Comparison of ENCODE assay signal across 19 cellular contexts in the genomic region with DNA sequence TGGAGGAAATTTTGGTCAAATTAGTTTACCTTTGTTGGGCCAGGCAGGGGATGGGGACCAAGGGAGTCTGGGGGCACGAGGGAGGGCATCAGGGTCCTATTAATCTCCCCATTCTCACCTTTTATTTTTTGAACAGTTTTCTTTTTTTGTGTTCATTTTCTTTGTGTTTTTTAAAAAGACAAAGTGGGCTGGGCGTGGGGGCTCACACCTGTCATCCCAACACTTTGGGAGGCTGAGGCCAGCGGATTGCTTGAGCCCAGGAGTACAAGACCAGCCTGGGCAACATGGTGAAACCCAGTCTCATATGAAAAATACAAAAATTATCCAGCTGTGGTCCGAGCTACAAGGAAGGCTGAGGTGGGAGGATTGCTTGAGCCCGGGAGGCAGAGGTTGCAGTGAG.
DNase-seq lines count a peak whose midpoint lies in the region; ATAC-seq, FAIRE-seq and TF ChIP-seq lines count a peak whose summit lies in the region.
"Had no signal": no experiment of that assay in that cellular context is flagged by ENCODE, and none has a peak within 500 bp of the region (broad histone marks: within the 10 kb centered on the region; RNA-seq: fewer than 3 reads in every experiment).

No MANE protein-coding gene starts in this region.

- ATAC-seq in HG03565 (IDR thresholded peaks at IDR 0.05; ENCODE audit: unreplicated experiment) (no peak), upper lobe of left lung (ENCODE audit: low FRiP score in 2 of 2) (no peak), pancreas (no peak)

- peaks cover 26% of the 10 kb centered on the region for H3K4me1 Mint-ChIP-seq in nephron progenitor cell
- H3K4me1 Mint-ChIP-seq: CD8-positive, alpha-beta memory T cell had no signal

- intact Hi-C loops in pancreas (cut with DNase I), result no loop called here

- H3K27ac ChIP-seq in BLaER1, result 0 out of 2 replicates have a peak overlapping the region, but pooled peaks have one; percentile 71
- H3K27ac ChIP-seq in KMS-11, result peak overlapping the region; percentile 65
- H3K27ac ChIP-seq in SU-DHL-6 (ENCODE audit: low read depth, low read length), result peak overlapping the region; percentile 79
- H3K27ac ChIP-seq in upper lobe of left lung, result no peak overlapping the region
- no peak overlapping the region for H3K27ac ChIP-seq in pancreas

- no peaks in the 10 kb centered on the region for H3K9me2 ChIP-seq in SU-DHL-6 (replicated peaks; ENCODE audit: insufficient read depth, low read length)

- H3K36me3 ChIP-seq in BLaER1 (peaks cover 3% of the 10 kb centered on the region; the same call in 1 of the 2 replicates), KMS-11 (ENCODE audit: insufficient read depth) (no peaks in the 10 kb centered on the region), SU-DHL-6 (ENCODE audit: low read length) (peaks cover 16% of the 10 kb centered on the region), upper lobe of left lung (no peaks in the 10 kb centered on the region), pancreas (peaks cover 0 to 18% (median 0%) of the 10 kb centered on the region in 3 donors)

- DNase-seq in nephron progenitor cell, result no peak
- DNase-seq in upper lobe of left lung, result no peak
- no peak for DNase-seq in DMS153 (lab: John Stamatoyannopoulos, UW)
- DNase-seq in pancreas, result no peak
- DNase-seq: 8988T; C1 segment of cervical spinal cord; CD4-positive, CD25-positive, alpha-beta regulatory T cell; CD8-positive, alpha-beta memory T cell; COR-L47; DMS 273 treated with DMSO at 0.1 percent for 48 hours; GDM1; HCEC 1CT had no signal

- H4K20me1 ChIP-seq in BLaER1 (no peaks in the 10 kb centered on the region), KMS-11 (ENCODE audit: insufficient read depth) (no peaks in the 10 kb centered on the region), SU-DHL-6 (ENCODE audit: low read depth, low read length) (no peaks in the 10 kb centered on the region)

- H3K4me3 ChIP-seq in BLaER1 (no peak overlapping the region), KMS-11 (IDR thresholded peaks at IDR 0.05; ENCODE audit: insufficient read depth, low read depth, low read length) (no peak overlapping the region), SU-DHL-6 (ENCODE audit: insufficient read depth, low read length, poor library complexity, severe bottlenecking) (no peak overlapping the region), upper lobe of left lung (no peak overlapping the region), pancreas (no peak overlapping the region)
- H3K4me3 ChIP-seq: GM23338 had no signal

- WGBS in upper lobe of left lung, 2 donors, result 87 to 91% methylated on average over 5 of the region's 5 CpGs
- WGBS in pancreas, 2 donors, result 93 to 95% methylated on average over 5 of the region's 5 CpGs

- peaks cover 17% of the 10 kb centered on the region for H3F3A ChIP-seq in SU-DHL-6 (ENCODE audit: insufficient read depth)

- H3K27me3 ChIP-seq in BLaER1 (no peaks in the 10 kb centered on the region), KMS-11 (ENCODE audit: insufficient read depth, low read depth) (no peaks in the 10 kb centered on the region), SU-DHL-6 (ENCODE audit: low read length) (no peaks in the 10 kb centered on the region), upper lobe of left lung (no peaks in the 10 kb centered on the region), pancreas (no peaks in the 10 kb centered on the region)

- no peak for FAIRE-seq in pancreas (lab: Jason Lieb, UNC)
- FAIRE-seq: GM12892, H54 had no signal

- H3K9me3 ChIP-seq in BLaER1 (0 out of 2 replicates have a peak, but pooled peaks cover 6% of the 10 kb centered on the region), SU-DHL-6 (ENCODE audit: insufficient read depth, low read length) (peaks cover 14% of the 10 kb centered on the region; the same call in 1 of the 2 replicates), upper lobe of left lung (no peaks in the 10 kb centered on the region), pancreas (no peaks in the 10 kb centered on the region)

- peaks cover 3% of the 10 kb centered on the region for H3K9me3 Mint-ChIP-seq in nephron progenitor cell
- H3K9me3 Mint-ChIP-seq: GM23338 had no signal

- TF ChIP-seq EP300 in upper lobe of left lung (IDR thresholded peaks at IDR 0.05), result no peak

- no peak for TF ChIP-seq POLR2A in upper lobe of left lung (IDR thresholded peaks at IDR 0.05)

- H3K79me2 ChIP-seq in KMS-11 (ENCODE audit: insufficient read depth, low read depth), result no peaks in the 10 kb centered on the region
- H3K79me2 ChIP-seq in SU-DHL-6 (ENCODE audit: insufficient read depth, low read length), result no peaks in the 10 kb centered on the region

- TF ChIP-seq CTCF in KMS-11 (conservative IDR thresholded peaks at IDR 0.05; ENCODE audit: low read depth, low read length) (no peak), SU-DHL-6 (IDR thresholded peaks at IDR 0.05; ENCODE audit: insufficient read depth, low read length, poor library complexity, severe bottlenecking) (no peak), nephron progenitor cell (IDR thresholded peaks at IDR 0.05) (no peak), upper lobe of left lung (IDR thresholded peaks at IDR 0.05) (no peak), pancreas (IDR thresholded peaks at IDR 0.05) (no peak)

- no peak overlapping the region for H3K4me3 Mint-ChIP-seq in nephron progenitor cell
- H3K4me3 Mint-ChIP-seq: CD4-positive, CD25-positive, alpha-beta regulatory T cell; CD8-positive, alpha-beta memory T cell; GM23338 had no signal

- H3K36me3 Mint-ChIP-seq in nephron progenitor cell (ENCODE audit: low read depth), result peaks cover 4% of the 10 kb centered on the region

- no peaks in the 10 kb centered on the region for H3K27me3 Mint-ChIP-seq in nephron progenitor cell (ENCODE audit: low read depth, poor library complexity)

- peak overlapping the region; percentile 59 for H3K27ac Mint-ChIP-seq in nephron progenitor cell
- H3K27ac Mint-ChIP-seq: CD8-positive, alpha-beta memory T cell had no signal

- H3K9ac ChIP-seq in BLaER1 (no peak overlapping the region), KMS-11 (no peak overlapping the region), SU-DHL-6 (ENCODE audit: low read length) (peak overlapping the region; percentile 12; the same call in 1 of the 2 replicates)

- H3K4me1 ChIP-seq in BLaER1 (peaks cover 73% of the 10 kb centered on the region), KMS-11 (ENCODE audit: low read depth, poor library complexity, severe bottlenecking) (peaks cover 54% of the 10 kb centered on the region), upper lobe of left lung (no peaks in the 10 kb centered on the region), pancreas (no peaks in the 10 kb centered on the region)

- no peak overlapping the region for H2AFZ ChIP-seq in KMS-11 (ENCODE audit: low read depth)
- H2AFZ ChIP-seq in SU-DHL-6 (ENCODE audit: low read depth, low read length, severe bottlenecking), result no peak overlapping the region
- H2AFZ ChIP-seq: GM23338 had no signal

- peak overlapping the region; percentile 93 for H3K4me2 ChIP-seq in BLaER1
- peak overlapping the region; percentile 56 for H3K4me2 ChIP-seq in KMS-11
- peak overlapping the region; percentile 48 for H3K4me2 ChIP-seq in SU-DHL-6 (ENCODE audit: low read depth, low read length, poor library complexity, severe bottlenecking)
- H3K4me2 ChIP-seq: GM23338 had no signal

Comparison
In these comparisons a context has a peak if more than half of its experiments do, and no peak if none do; other contexts are left out.
1. H3K27ac ChIP-seq: peak in BLaER1 (single experiment), KMS-11 (single experiment) and SU-DHL-6 (single experiment); none in upper lobe of left lung (0 of 4) and pancreas (0 of 4).
2. Peak in every context shown above with its lines, with median percentiles within 50 percentile points of each other: H3K4me2 ChIP-seq.